Comparison of ENCODE assay signal across 9 cellular contexts in the genomic region with DNA sequence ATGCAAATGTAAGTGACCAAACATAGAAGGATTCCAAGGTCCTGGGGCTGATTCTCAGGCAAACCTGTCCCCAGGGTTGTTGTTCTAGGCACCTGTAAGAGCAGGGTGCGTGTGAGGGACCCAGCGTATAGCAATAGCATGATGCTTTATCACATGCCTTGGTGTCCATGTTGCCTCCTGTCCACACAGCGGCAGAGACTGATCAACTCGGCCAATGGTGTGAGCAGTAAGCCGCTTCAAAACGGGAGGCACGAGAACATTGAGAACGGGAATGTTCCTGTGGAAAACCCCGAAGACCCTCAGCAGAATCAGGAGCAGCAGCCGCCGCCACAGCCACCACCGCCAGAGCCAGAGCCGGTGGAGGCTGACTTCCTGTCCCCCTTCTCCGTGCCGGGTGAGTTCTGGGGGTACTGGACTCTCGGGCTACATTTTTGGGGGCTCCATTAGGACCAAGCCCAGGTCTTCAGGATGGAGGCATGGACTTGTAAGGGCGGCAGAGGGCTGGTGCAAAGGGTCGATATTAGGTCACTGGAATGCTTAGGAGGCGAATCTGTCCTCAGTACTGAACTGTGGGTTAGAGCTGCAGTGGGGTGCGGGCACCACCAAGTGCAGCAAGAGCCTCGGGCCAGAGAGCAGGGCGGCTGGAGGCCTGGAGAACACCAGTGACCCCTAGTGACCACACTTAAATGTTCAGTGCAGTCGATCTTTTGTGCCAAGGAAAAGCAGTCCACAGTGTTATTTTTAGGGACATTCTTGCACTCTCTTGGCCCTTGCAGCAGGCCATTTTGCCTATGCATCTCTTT. TPM values are rescaled to one million over a fixed set of nuclear protein-coding genes. Genes with fewer than 3 reads are reported as not detected.
DNase-seq lines count a peak whose midpoint lies in the region; ATAC-seq, FAIRE-seq and TF ChIP-seq lines count a peak whose summit lies in the region.
"Had no signal": no experiment of that assay in that cellular context is flagged by ENCODE, and none has a peak within 500 bp of the region (broad histone marks: within the 10 kb centered on the region; RNA-seq: fewer than 3 reads in every experiment).

No MANE protein-coding gene starts in this region.

- no peak overlapping the region for H3K4me3 ChIP-seq in BE2C (ENCODE audit: low read depth, low read length)
- no peak overlapping the region for H3K4me3 ChIP-seq in astrocyte (ENCODE audit: insufficient read depth, low read depth, low read length)
- no peak overlapping the region for H3K4me3 ChIP-seq in CD8-positive, alpha-beta T cell (ENCODE audit: low read depth, low read length)

- intact Hi-C loops in CD8-positive, alpha-beta T cell (cut with DNase I, micrococcal nuclease), result no loop called here

- H3K4me1 ChIP-seq in BE2C, result no peaks in the 10 kb centered on the region
- H3K4me1 ChIP-seq in astrocyte (ENCODE audit: insufficient read depth, low read length), result peaks cover 10% of the 10 kb centered on the region
- peaks cover 13% of the 10 kb centered on the region for H3K4me1 ChIP-seq in CD8-positive, alpha-beta T cell (ENCODE audit: insufficient read depth, low read length)

- peak; percentile 44 for DNase-seq in BE2C
- peak; percentile 60 for DNase-seq in NCI-H69 (lab: John Stamatoyannopoulos, UW)
- DNase-seq in astrocyte (ENCODE audit: low read depth), result peak; percentile 33
- peak; percentile 64 for DNase-seq in iPS DF 4.7 (ENCODE audit: extremely low read depth, low spot score)
- no peak for DNase-seq in stimulated activated naive CD8-positive, alpha-beta T cell treated with anti-CD3 and anti-CD28 coated beads, Interleukin-15, Interleukin-2, amounts not matched to agents 100 U/mL and 50 U/mL, for 24 hours
- DNase-seq in NCI-H2029 (lab: John Stamatoyannopoulos, UW), result no peak
- no peak for DNase-seq in CD8-positive, alpha-beta T cell

- H3K9ac ChIP-seq in astrocyte (ENCODE audit: low read length), result no peak overlapping the region

- no peak overlapping the region for H3K27ac Mint-ChIP-seq in astrocyte (ENCODE audit: unreplicated experiment)
- no peak overlapping the region for H3K27ac Mint-ChIP-seq in CD8-positive, alpha-beta T cell

- H3K9me3 Mint-ChIP-seq in astrocyte (ENCODE audit: unreplicated experiment), result no peaks in the 10 kb centered on the region
- no peaks in the 10 kb centered on the region for H3K9me3 Mint-ChIP-seq in CD8-positive, alpha-beta T cell

- CTCF ChIA-PET in CD8-positive, alpha-beta T cell (lab: Charles Lee), result no interaction called here

- no peaks in the 10 kb centered on the region for H4K20me1 ChIP-seq in astrocyte (ENCODE audit: insufficient read depth, low read length)

- H3K27me3 ChIP-seq in BE2C, result peaks cover 8% of the 10 kb centered on the region
- no peaks in the 10 kb centered on the region for H3K27me3 ChIP-seq in astrocyte (ENCODE audit: insufficient read depth, low read length)
- no peaks in the 10 kb centered on the region for H3K27me3 ChIP-seq in CD8-positive, alpha-beta T cell (ENCODE audit: insufficient read depth, low read length)

- H3K9me3 ChIP-seq in BE2C, result no peaks in the 10 kb centered on the region
- no peaks in the 10 kb centered on the region for H3K9me3 ChIP-seq in astrocyte (ENCODE audit: insufficient read depth, low read depth, low read length)
- H3K9me3 ChIP-seq in CD8-positive, alpha-beta T cell (ENCODE audit: low read length), result no peaks in the 10 kb centered on the region

- peak; percentile 58 for TF ChIP-seq CTCF in BE2C (IDR thresholded peaks at IDR 0.05; ENCODE audit: low read depth, low read length)
- TF ChIP-seq CTCF in astrocyte (IDR thresholded peaks at IDR 0.05; ENCODE audit: insufficient read depth, low read depth, low read length), result peak; percentile 59
- no peak for TF ChIP-seq CTCF in CD8-positive, alpha-beta T cell (IDR thresholded peaks at IDR 0.05)

- H3K79me2 ChIP-seq in astrocyte (ENCODE audit: insufficient read depth, low read length), result no peaks in the 10 kb centered on the region

- no peak overlapping the region for H3K4me3 Mint-ChIP-seq in astrocyte (ENCODE audit: unreplicated experiment)
- H3K4me3 Mint-ChIP-seq in CD8-positive, alpha-beta T cell, result no peak overlapping the region

- H2AFZ ChIP-seq in astrocyte (ENCODE audit: low read depth, low read length), result no peak overlapping the region

- H3K4me1 Mint-ChIP-seq in astrocyte (ENCODE audit: low read depth, unreplicated experiment), result no peaks in the 10 kb centered on the region
- peaks cover 16% of the 10 kb centered on the region for H3K4me1 Mint-ChIP-seq in CD8-positive, alpha-beta T cell (ENCODE audit: low read depth)

- peaks cover 21% of the 10 kb centered on the region for H3K27me3 Mint-ChIP-seq in astrocyte (ENCODE audit: low read depth, unreplicated experiment)
- no peaks in the 10 kb centered on the region for H3K27me3 Mint-ChIP-seq in CD8-positive, alpha-beta T cell (ENCODE audit: low read depth)

- POLR2A ChIA-PET in CD8-positive, alpha-beta T cell (lab: Charles Lee), result no interaction called here

- no peaks in the 10 kb centered on the region for H3K36me3 Mint-ChIP-seq in astrocyte (ENCODE audit: low read depth, unreplicated experiment)
- no peaks in the 10 kb centered on the region for H3K36me3 Mint-ChIP-seq in CD8-positive, alpha-beta T cell

- no peaks in the 10 kb centered on the region for H3K36me3 ChIP-seq in BE2C
- no peaks in the 10 kb centered on the region for H3K36me3 ChIP-seq in astrocyte (ENCODE audit: insufficient read depth, low read length)
- no peaks in the 10 kb centered on the region for H3K36me3 ChIP-seq in CD8-positive, alpha-beta T cell (ENCODE audit: insufficient read depth, low read length)

- no peak overlapping the region for H3K27ac ChIP-seq in astrocyte (ENCODE audit: low read depth, low read length)
- no peak overlapping the region for H3K27ac ChIP-seq in CD8-positive, alpha-beta T cell (ENCODE audit: low read depth, low read length)

- ATAC-seq in GM18502 (IDR thresholded peaks at IDR 0.05; ENCODE audit: poor library complexity, unreplicated experiment), result peak; percentile 64
- peak; percentile 42 for ATAC-seq in stimulated activated naive CD8-positive, alpha-beta T cell treated with anti-CD3 and anti-CD28 coated beads, Interleukin-15, Interleukin-2, amounts not matched to agents 100 U/mL and 50 U/mL, for 24 hours
- no peak for ATAC-seq in CD8-positive, alpha-beta T cell

- FAIRE-seq in astrocyte (lab: Jason Lieb, UNC), result no peak
- FAIRE-seq: islet of Langerhans had no signal

- no peak overlapping the region for H3K4me2 ChIP-seq in astrocyte (ENCODE audit: low read length)

RNA-seq across cellular contexts. Expression of gene RIN3, which starts 57.2 kb away (rescaled TPM):
- polyA plus RNA-seq in BE2C (2012; ENCODE audit: insufficient read depth, insufficient read length, low read depth), result not detected
- total RNA-seq in astrocyte, result 24.7 and 28.0 TPM in 2 replicates
- total RNA-seq in CD8-positive, alpha-beta T cell, result 10 to 100 TPM; 82.4 to 82.7 TPM

Comparison
In these comparisons a context has a peak if more than half of its experiments do, and no peak if none do; other contexts are left out.
1. DNase-seq: peak in BE2C (single experiment), NCI-H69 (single experiment), astrocyte (single experiment) and iPS DF 4.7 (single experiment); none in stimulated activated naive CD8-positive, alpha-beta T cell treated with anti-CD3 and anti-CD28 coated beads, Interleukin-15, Interleukin-2, amounts not matched to agents 100 U/mL and 50 U/mL, for 24 hours (single experiment), NCI-H2029 (single experiment) and CD8-positive, alpha-beta T cell (0 of 7).